Comparison of ENCODE assay signal across 13 cellular contexts in genomic region chr12:106522708-106523107, GRCh38.
"Had no signal": no experiment of that assay in that cellular context is flagged by ENCODE, and none has a peak within 500 bp of the region (broad histone marks: within the 10 kb centered on the region; RNA-seq: fewer than 3 reads in every experiment).

No MANE protein-coding gene starts in this region.

- DNase-seq: activated naive CD4-positive, alpha-beta T cell; activated naive CD8-positive, alpha-beta T cell treated with anti-CD3 and anti-CD28 coated beads, Interleukin-2, amount 50 U/mL, for 24 hours; dorsolateral prefrontal cortex; esophagus squamous epithelium; glutamatergic neuron; nephron progenitor cell; psoas muscle; stimulated activated naive CD8-positive, alpha-beta T cell treated with anti-CD3 and anti-CD28 coated beads, Interleukin-15, Interleukin-2, amounts not matched to agents 100 U/mL and 50 U/mL, for 24 hours; trophoblast cell had no signal

- FAIRE-seq: astrocyte had no signal

- H3K27ac ChIP-seq: cardiac muscle cell, dorsolateral prefrontal cortex, esophagus squamous epithelium, psoas muscle had no signal

- H3K4me3 ChIP-seq: cardiac muscle cell, dorsolateral prefrontal cortex, esophagus squamous epithelium, psoas muscle had no signal

- H3K9me3 ChIP-seq: esophagus squamous epithelium, psoas muscle had no signal

- H3K36me3 ChIP-seq: cardiac muscle cell, esophagus squamous epithelium had no signal

- H3K27me3 ChIP-seq: cardiac muscle cell had no signal

- ATAC-seq: activated CD4-positive, CD25-positive, alpha-beta regulatory T cell treated with anti-CD3 and anti-CD28 coated beads, Interleukin-2, amount 50 U/mL, for 24 hours; activated naive CD8-positive, alpha-beta T cell treated with anti-CD3 and anti-CD28 coated beads, Interleukin-2, amount 50 U/mL, for 24 hours; psoas muscle; sciatic nerve; stimulated activated naive CD8-positive, alpha-beta T cell treated with anti-CD3 and anti-CD28 coated beads, Interleukin-15, Interleukin-2, amounts not matched to agents 100 U/mL and 50 U/mL, for 24 hours had no signal

- H3K4me1 ChIP-seq: esophagus squamous epithelium, psoas muscle had no signal
